ENCODE assay signal across 8 cellular contexts in genomic region chr3:196741401-196741761, GRCh38. TPM values are rescaled to one million over a fixed set of nuclear protein-coding genes. Genes with fewer than 3 reads are reported as not detected.
A peak's percentile ranks its signal among the peaks of the same experiment; 100 is the strongest.
DNase-seq lines count a peak whose midpoint lies in the region; ATAC-seq and TF ChIP-seq lines count a peak whose summit lies in the region.

No MANE protein-coding gene starts in this region.

- H4K20me1 ChIP-seq in KMS-11 (ENCODE audit: insufficient read depth) (peaks cover 5% of the 10 kb centered on the region; the same call in 1 of the 2 replicates), neural cell (ENCODE audit: insufficient read depth) (no peaks in the 10 kb centered on the region)

- no peaks in the 10 kb centered on the region for H3K9me2 ChIP-seq in neural cell (ENCODE audit: insufficient read depth, low read length)

- H3K9me3 ChIP-seq in neural cell (ENCODE audit: low read length), result no peaks in the 10 kb centered on the region

- no peak for TF ChIP-seq EP300 in neural cell (conservative IDR thresholded peaks at IDR 0.05; ENCODE audit: poor library complexity, severe bottlenecking)

- CTCF ChIA-PET in BJ (lab: Yijun Ruan, JAX), result interaction anchor here (0.6 kb wide), 1 partner anchor 11 kb away, joined by 4 read pairs; no protein-coding TSS in a partner anchor

- H3K4me2 ChIP-seq in KMS-11 (peak overlapping the region; percentile 72), neural cell (ENCODE audit: low read length) (peak overlapping the region; percentile 73)

- H3K27me3 ChIP-seq in BJ (ENCODE audit: control insufficient read depth, insufficient read depth, low read length), result no peaks in the 10 kb centered on the region
- H3K27me3 ChIP-seq in KMS-11 (ENCODE audit: insufficient read depth, low read depth), result no peaks in the 10 kb centered on the region
- no peaks in the 10 kb centered on the region for H3K27me3 ChIP-seq in neural cell (ENCODE audit: insufficient read depth, low read depth, low read length)

- H3K36me3 ChIP-seq in BJ (ENCODE audit: control insufficient read depth, insufficient read depth, low read length), result no peaks in the 10 kb centered on the region
- peaks cover 4% of the 10 kb centered on the region; the same call in 1 of the 2 replicates for H3K36me3 ChIP-seq in KMS-11 (ENCODE audit: insufficient read depth)
- H3K36me3 ChIP-seq in neural cell (ENCODE audit: insufficient read depth, low read length), result peaks cover 6% of the 10 kb centered on the region

- H3F3A ChIP-seq in neural cell (ENCODE audit: insufficient read depth, low read length, poor library complexity, severe bottlenecking), result peaks cover 3% of the 10 kb centered on the region

- peak overlapping the region; percentile 93; the same call in 1 of the 2 replicates for H3K9ac ChIP-seq in KMS-11
- peak overlapping the region; percentile 90 for H3K9ac ChIP-seq in neural cell (ENCODE audit: low read length)

- peak overlapping the region; percentile 94; the same call in 1 of the 2 replicates for H3K27ac ChIP-seq in KMS-11
- peak overlapping the region; percentile 97 to 98 for H3K27ac ChIP-seq in coronary artery
- H3K27ac ChIP-seq in neural cell (ENCODE audit: low read length), result peak overlapping the region; percentile 84

- TF ChIP-seq RAD21 in neural cell (conservative IDR thresholded peaks at IDR 0.05), result no peak

- peak overlapping the region; percentile 59 for H3K4me3 ChIP-seq in BJ (ENCODE audit: low read depth, low read length)
- H3K4me3 ChIP-seq in KMS-11 (IDR thresholded peaks at IDR 0.05; ENCODE audit: insufficient read depth, low read depth, low read length), result peak overlapping the region; percentile 96
- H3K4me3 ChIP-seq in coronary artery, result peak overlapping the region; percentile 88
- H3K4me3 ChIP-seq in neural cell (ENCODE audit: low read length), result peak overlapping the region; percentile 74

- POLR2A ChIA-PET in BJ (lab: Charles Lee), result no interaction called here

- H3K4me1 ChIP-seq in KMS-11 (ENCODE audit: low read depth, poor library complexity, severe bottlenecking), result peaks cover 27% of the 10 kb centered on the region

- H3K79me2 ChIP-seq in KMS-11 (ENCODE audit: insufficient read depth, low read depth) (peaks cover 62% of the 10 kb centered on the region), neural cell (replicated peaks; ENCODE audit: insufficient read depth, low read length) (peaks cover 56% of the 10 kb centered on the region)

- H2AFZ ChIP-seq in KMS-11 (ENCODE audit: low read depth), result no peak overlapping the region
- H2AFZ ChIP-seq in neural cell (ENCODE audit: low read depth, low read length), result no peak overlapping the region

- TF ChIP-seq CTCF in BJ (IDR thresholded peaks at IDR 0.05; ENCODE audit: insufficient read depth, low read depth, low read length), result no peak
- TF ChIP-seq CTCF in KMS-11 (conservative IDR thresholded peaks at IDR 0.05; ENCODE audit: low read depth, low read length), result no peak
- no peak for TF ChIP-seq CTCF in coronary artery (IDR thresholded peaks at IDR 0.05)
- no peak for TF ChIP-seq CTCF in neural cell (IDR thresholded peaks at IDR 0.05; ENCODE audit: poor library complexity, severe bottlenecking)

- ATAC-seq in HG03469 (IDR thresholded peaks at IDR 0.05; ENCODE audit: unreplicated experiment) (no peak), GM21619 (IDR thresholded peaks at IDR 0.05; ENCODE audit: unreplicated experiment) (no peak)

- no peak for DNase-seq in BJ (ENCODE audit: low read depth)
- no peak for DNase-seq in coronary artery (ENCODE audit: low spot score)
- no peak for DNase-seq in hippocampal formation (lab: John Stamatoyannopoulos, UW)
- no peak for DNase-seq in cerebellar nuclear complex (lab: John Stamatoyannopoulos, UW)

TF ChIP-seq in neural cell, 6 proteins besides CTCF, POLR2A, EP300 and RAD21:
- TF ChIP-seq EZH2 (IDR thresholded peaks at IDR 0.05; ENCODE audit: borderline replicate concordance, insufficient read depth, low read length, poor library complexity, severe bottlenecking) (no peak), TAF1 (IDR thresholded peaks at IDR 0.05; ENCODE audit: low read depth) (no peak), SMC3 (conservative IDR thresholded peaks at IDR 0.05; ENCODE audit: poor library complexity) (no peak), MXI1 (conservative IDR thresholded peaks at IDR 0.05; ENCODE audit: poor library complexity, severe bottlenecking) (no peak), POLR2AphosphoS5 (IDR thresholded peaks at IDR 0.05) (no peak)
- TF ChIP-seq, protein P1, sequence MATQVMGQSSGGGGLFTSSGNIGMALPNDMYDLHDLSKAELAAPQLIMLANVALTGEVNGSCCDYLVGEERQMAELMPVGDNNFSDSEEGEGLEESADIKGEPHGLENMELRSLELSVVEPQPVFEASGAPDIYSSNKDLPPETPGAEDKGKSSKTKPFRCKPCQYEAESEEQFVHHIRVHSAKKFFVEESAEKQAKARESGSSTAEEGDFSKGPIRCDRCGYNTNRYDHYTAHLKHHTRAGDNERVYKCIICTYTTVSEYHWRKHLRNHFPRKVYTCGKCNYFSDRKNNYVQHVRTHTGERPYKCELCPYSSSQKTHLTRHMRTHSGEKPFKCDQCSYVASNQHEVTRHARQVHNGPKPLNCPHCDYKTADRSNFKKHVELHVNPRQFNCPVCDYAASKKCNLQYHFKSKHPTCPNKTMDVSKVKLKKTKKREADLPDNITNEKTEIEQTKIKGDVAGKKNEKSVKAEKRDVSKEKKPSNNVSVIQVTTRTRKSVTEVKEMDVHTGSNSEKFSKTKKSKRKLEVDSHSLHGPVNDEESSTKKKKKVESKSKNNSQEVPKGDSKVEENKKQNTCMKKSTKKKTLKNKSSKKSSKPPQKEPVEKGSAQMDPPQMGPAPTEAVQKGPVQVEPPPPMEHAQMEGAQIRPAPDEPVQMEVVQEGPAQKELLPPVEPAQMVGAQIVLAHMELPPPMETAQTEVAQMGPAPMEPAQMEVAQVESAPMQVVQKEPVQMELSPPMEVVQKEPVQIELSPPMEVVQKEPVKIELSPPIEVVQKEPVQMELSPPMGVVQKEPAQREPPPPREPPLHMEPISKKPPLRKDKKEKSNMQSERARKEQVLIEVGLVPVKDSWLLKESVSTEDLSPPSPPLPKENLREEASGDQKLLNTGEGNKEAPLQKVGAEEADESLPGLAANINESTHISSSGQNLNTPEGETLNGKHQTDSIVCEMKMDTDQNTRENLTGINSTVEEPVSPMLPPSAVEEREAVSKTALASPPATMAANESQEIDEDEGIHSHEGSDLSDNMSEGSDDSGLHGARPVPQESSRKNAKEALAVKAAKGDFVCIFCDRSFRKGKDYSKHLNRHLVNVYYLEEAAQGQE (IDR thresholded peaks at IDR 0.05; ENCODE audit: borderline replicate concordance), result no peak
TF ChIP-seq in neural cell: peak in this region for 0.

RNA-seq across cellular contexts. Expression of gene PAK2, which starts 1.7 kb away (rescaled TPM):
- 31.7 and 48.0 TPM in 2 replicates for polyA plus RNA-seq in BJ (2011; rRNA removed)
- 59.1 and 61.6 TPM in 2 replicates for polyA minus RNA-seq in BJ (2011; rRNA and poly(A)+ RNA removed)
- 37.9 and 40.3 TPM in 2 replicates for polyA plus RNA-seq in neural cell
- 66.0 and 88.8 TPM in 2 replicates for polyA minus RNA-seq in neural cell

RNA-seq across cellular contexts. Expression of gene PIGX, which starts 29.2 kb away (rescaled TPM):
- polyA plus RNA-seq in BJ (2011; rRNA removed), result 7.8 and 18.5 TPM in 2 replicates
- 4.7 and 7.3 TPM in 2 replicates for polyA minus RNA-seq in BJ (2011; rRNA and poly(A)+ RNA removed)
- polyA plus RNA-seq in neural cell, result 97.3 and 116 TPM in 2 replicates
- 64.6 and 74.3 TPM in 2 replicates for polyA minus RNA-seq in neural cell

RNA-seq across cellular contexts. Expression of gene CEP19, which starts 29.3 kb away (rescaled TPM):
- polyA plus RNA-seq in BJ (2011; rRNA removed), result 1.9 and 2.4 TPM in 2 replicates
- polyA minus RNA-seq in BJ (2011; rRNA and poly(A)+ RNA removed), result 0.38 and 0.46 TPM in 2 replicates
- polyA plus RNA-seq in neural cell, result 37.9 and 43.1 TPM in 2 replicates
- 16.8 and 17.5 TPM in 2 replicates for polyA minus RNA-seq in neural cell

Comparison
In these comparisons a context has a peak if more than half of its experiments do, and no peak if none do; other contexts are left out.
1. RNA of gene CEP19, which starts 29.3 kb away (polyA plus RNA-seq): 37.9 to 43.1 TPM in neural cell; 1.9 to 2.4 TPM in BJ; every median in the first group is over 10 times any median in the second.
2. Peak in every context shown above with its lines, with median percentiles within 50 percentile points of each other: H3K4me3 ChIP-seq and H3K27ac ChIP-seq.